In genomic region chr1:47944561-47944960, GRCh38 we compare ENCODE assay signal across 21 cellular contexts. TPM values are rescaled to one million over a fixed set of nuclear protein-coding genes. Genes with fewer than 3 reads are reported as not detected.
"Had no signal": no experiment of that assay in that cellular context is flagged by ENCODE, and none has a peak within 500 bp of the region (broad histone marks: within the 10 kb centered on the region; RNA-seq: fewer than 3 reads in every experiment).

No MANE protein-coding gene starts in this region.

- ATAC-seq: activated CD8-positive, alpha-beta memory T cell treated with anti-CD3 and anti-CD28 coated beads, Interleukin-2, amount 10 ng/mL, durations not matched to agents 7 days and 5 days; activated T-helper 17 cell treated with anti-CD3 and anti-CD28 coated beads, Interleukin-2, amount 50 U/mL, for 72 hours; body of pancreas; lower lobe of right lung; natural killer cell treated with Interleukin-12 subunit alpha and Interleukin-12 subunit beta and Interleukin-15 and Interleukin-18, amount 100 ng/mL, for 72 hours; stimulated activated naive CD8-positive, alpha-beta T cell treated with anti-CD3 and anti-CD28 coated beads, Interleukin-15, Interleukin-2, amounts not matched to agents 100 U/mL and 50 U/mL, for 24 hours; T-cell had no signal

- DNase-seq: activated B cell treated with CpG ODN at 0.5 μM for 24 hours; activated CD4-positive, alpha-beta memory T cell treated with anti-CD3 and anti-CD28 coated beads, Interleukin-2, amount 10 ng/mL, durations not matched to agents 7 days and 5 days; activated CD4-positive, alpha-beta T cell treated with anti-CD3 and anti-CD28 coated beads for 48 hours; activated CD8-positive, alpha-beta memory T cell treated with anti-CD3 and anti-CD28 coated beads, Interleukin-2, amount 10 ng/mL, durations not matched to agents 7 days and 5 days; activated naive CD4-positive, alpha-beta T cell; activated naive CD8-positive, alpha-beta T cell treated with anti-CD3 and anti-CD28 coated beads, Interleukin-2, amount 10 ng/mL, durations not matched to agents 7 days and 5 days; caudate nucleus; colonic mucosa; endodermal cell; erythroblast; heart right ventricle; immature natural killer cell; kidney glomerular epithelial cell; lower lobe of right lung; stimulated activated naive CD8-positive, alpha-beta T cell treated with anti-CD3 and anti-CD28 coated beads, Interleukin-15, Interleukin-2, amounts not matched to agents 100 U/mL and 50 U/mL, for 24 hours; substantia nigra; T-cell; transverse colon had no signal

- H3K9me3 Mint-ChIP-seq: activated B cell treated with CpG ODN at 0.5 μM for 24 hours; activated CD4-positive, alpha-beta memory T cell treated with anti-CD3 and anti-CD28 coated beads, Interleukin-2, amount 10 ng/mL, durations not matched to agents 7 days and 5 days; activated naive CD8-positive, alpha-beta T cell treated with anti-CD3 and anti-CD28 coated beads, Interleukin-2, amount 10 ng/mL, durations not matched to agents 7 days and 5 days; activated T-helper 17 cell treated with anti-CD3 and anti-CD28 coated beads, Interleukin-2, amount 50 U/mL, for 72 hours; endodermal cell; immature natural killer cell; natural killer cell treated with Interleukin-12 subunit alpha and Interleukin-12 subunit beta and Interleukin-15 and Interleukin-18, amount 100 ng/mL, for 72 hours; T-cell had no signal

- H3K4me3 Mint-ChIP-seq: activated B cell treated with CpG ODN at 0.5 μM for 24 hours; activated CD4-positive, alpha-beta memory T cell treated with anti-CD3 and anti-CD28 coated beads, Interleukin-2, amount 10 ng/mL, durations not matched to agents 7 days and 5 days; activated CD8-positive, alpha-beta memory T cell treated with anti-CD3 and anti-CD28 coated beads, Interleukin-2, amount 10 ng/mL, durations not matched to agents 7 days and 5 days; activated naive CD8-positive, alpha-beta T cell treated with anti-CD3 and anti-CD28 coated beads, Interleukin-2, amount 10 ng/mL, durations not matched to agents 7 days and 5 days; activated T-helper 17 cell treated with anti-CD3 and anti-CD28 coated beads, Interleukin-2, amount 50 U/mL, for 72 hours; endodermal cell; immature natural killer cell; natural killer cell treated with Interleukin-12 subunit alpha and Interleukin-12 subunit beta and Interleukin-15 and Interleukin-18, amount 100 ng/mL, for 72 hours; T-cell had no signal

- H3K36me3 Mint-ChIP-seq: activated CD8-positive, alpha-beta memory T cell treated with anti-CD3 and anti-CD28 coated beads, Interleukin-2, amount 10 ng/mL, durations not matched to agents 7 days and 5 days; activated naive CD8-positive, alpha-beta T cell treated with anti-CD3 and anti-CD28 coated beads, Interleukin-2, amount 10 ng/mL, durations not matched to agents 7 days and 5 days; immature natural killer cell; natural killer cell treated with Interleukin-12 subunit alpha and Interleukin-12 subunit beta and Interleukin-15 and Interleukin-18, amount 100 ng/mL, for 72 hours; T-cell had no signal

- H3K27ac Mint-ChIP-seq: activated B cell treated with CpG ODN at 0.5 μM for 24 hours; activated CD4-positive, alpha-beta memory T cell treated with anti-CD3 and anti-CD28 coated beads, Interleukin-2, amount 10 ng/mL, durations not matched to agents 7 days and 5 days; activated CD8-positive, alpha-beta memory T cell treated with anti-CD3 and anti-CD28 coated beads, Interleukin-2, amount 10 ng/mL, durations not matched to agents 7 days and 5 days; activated naive CD8-positive, alpha-beta T cell treated with anti-CD3 and anti-CD28 coated beads, Interleukin-2, amount 10 ng/mL, durations not matched to agents 7 days and 5 days; activated T-helper 17 cell treated with anti-CD3 and anti-CD28 coated beads, Interleukin-2, amount 50 U/mL, for 72 hours; endodermal cell; immature natural killer cell; natural killer cell treated with Interleukin-12 subunit alpha and Interleukin-12 subunit beta and Interleukin-15 and Interleukin-18, amount 100 ng/mL, for 72 hours; T-cell had no signal

- H3K4me1 Mint-ChIP-seq: activated B cell treated with CpG ODN at 0.5 μM for 24 hours; activated CD4-positive, alpha-beta memory T cell treated with anti-CD3 and anti-CD28 coated beads, Interleukin-2, amount 10 ng/mL, durations not matched to agents 7 days and 5 days; activated CD8-positive, alpha-beta memory T cell treated with anti-CD3 and anti-CD28 coated beads, Interleukin-2, amount 10 ng/mL, durations not matched to agents 7 days and 5 days; activated naive CD8-positive, alpha-beta T cell treated with anti-CD3 and anti-CD28 coated beads, Interleukin-2, amount 10 ng/mL, durations not matched to agents 7 days and 5 days; activated T-helper 17 cell treated with anti-CD3 and anti-CD28 coated beads, Interleukin-2, amount 50 U/mL, for 72 hours; immature natural killer cell; T-cell had no signal

RNA-seq across cellular contexts. Expression of gene TRABD2B, which starts 52.6 kb away (rescaled TPM):
- total RNA-seq: activated B cell treated with CpG ODN at 0.5 μM for 24 hours; activated CD4-positive, alpha-beta memory T cell treated with anti-CD3 and anti-CD28 coated beads, Interleukin-2, amount 10 ng/mL, durations not matched to agents 7 days and 5 days; activated CD8-positive, alpha-beta memory T cell treated with anti-CD3 and anti-CD28 coated beads, Interleukin-2, amount 10 ng/mL, durations not matched to agents 7 days and 5 days; activated naive CD8-positive, alpha-beta T cell treated with anti-CD3 and anti-CD28 coated beads, Interleukin-2, amount 10 ng/mL, durations not matched to agents 7 days and 5 days; activated T-helper 17 cell treated with anti-CD3 and anti-CD28 coated beads, Interleukin-2, amount 50 U/mL, for 72 hours; natural killer cell treated with Interleukin-12 subunit alpha and Interleukin-12 subunit beta and Interleukin-15 and Interleukin-18, amount 100 ng/mL, for 72 hours; T-cell had no signal
